26 cellular contexts compared by ENCODE assay signal in genomic region chr1:17799642-17800041, GRCh38. TPM values are rescaled to one million over a fixed set of nuclear protein-coding genes. Genes with fewer than 3 reads are reported as not detected.
"Had no signal": no experiment of that assay in that cellular context is flagged by ENCODE, and none has a peak within 500 bp of the region (broad histone marks: within the 10 kb centered on the region; RNA-seq: fewer than 3 reads in every experiment).

No MANE protein-coding gene starts in this region.

- H3K9me3 Mint-ChIP-seq: T-cell had no signal

- H3K36me3 Mint-ChIP-seq: T-cell had no signal

- H3K9me2 ChIP-seq: SK-N-SH had no signal

- FAIRE-seq: HepG2, RCC 7860 had no signal

- H3K4me3 Mint-ChIP-seq: T-cell had no signal

- H3K4me2 ChIP-seq: KMS-11, SK-N-SH had no signal

- H3K9ac ChIP-seq: KMS-11, SK-N-SH had no signal

- DNase-seq: IMR-90, MV-4-11, NCI-H1092, NCI-H1105 treated with DMSO at 0.1 percent for 48 hours, NCI-H1417 treated with DMSO at 0.1 percent for 48 hours, NCI-H146, NCI-H1694 treated with DMSO at 0.1 percent for 48 hours, NCI-H1930, NCI-H2081, NCI-H2107, NCI-H226, NCI-H446, NCI-H510A, NCI-H524 treated with DMSO at 0.1 percent for 48 hours, NCI-H69, NCI-H774, Right ventricle myocardium superior, RPMI8226, SIG-M5, SK-N-SH, SW 1271, T-cell had no signal

- H3K27ac Mint-ChIP-seq: T-cell had no signal

- ATAC-seq: HepG2, T-cell had no signal

- H3K27ac ChIP-seq: KMS-11 had no signal

- H3K9me3 ChIP-seq: SK-N-SH had no signal

RNA-seq across cellular contexts. Expression of gene ACTL8, which starts 44.5 kb away (rescaled TPM):
- total RNA-seq: LHCN-M2, Right ventricle myocardium superior, T-cell had no signal
